Comparison of ENCODE assay signal across 1 cellular context in genomic region chr1:206735553-206736031, GRCh38.
TF ChIP-seq lines count a peak whose summit lies in the region.

No MANE protein-coding gene starts in this region.

TF ChIP-seq in SK-N-SH treated with all-trans-retinoic acid at 6 μM for 48 hours, 23 proteins besides CTCF, POLR2A, EP300 and RAD21 (continued from another document):
- TF ChIP-seq POU6F1 (CRISPR knock-in tag; IDR thresholded peaks at IDR 0.05; ENCODE audit: borderline replicate concordance, low read depth) (no peak), ISL1 (CRISPR knock-in tag; IDR thresholded peaks at IDR 0.05) (no peak), BACH2 (CRISPR knock-in tag; IDR thresholded peaks at IDR 0.05; ENCODE audit: borderline replicate concordance) (no peak), CSDC2 (CRISPR knock-in tag; IDR thresholded peaks at IDR 0.05) (no peak), TOX (CRISPR knock-in tag; IDR thresholded peaks at IDR 0.05; ENCODE audit: borderline replicate concordance) (no peak)
